ENCODE assay signal across 12 cellular contexts in the genomic region with DNA sequence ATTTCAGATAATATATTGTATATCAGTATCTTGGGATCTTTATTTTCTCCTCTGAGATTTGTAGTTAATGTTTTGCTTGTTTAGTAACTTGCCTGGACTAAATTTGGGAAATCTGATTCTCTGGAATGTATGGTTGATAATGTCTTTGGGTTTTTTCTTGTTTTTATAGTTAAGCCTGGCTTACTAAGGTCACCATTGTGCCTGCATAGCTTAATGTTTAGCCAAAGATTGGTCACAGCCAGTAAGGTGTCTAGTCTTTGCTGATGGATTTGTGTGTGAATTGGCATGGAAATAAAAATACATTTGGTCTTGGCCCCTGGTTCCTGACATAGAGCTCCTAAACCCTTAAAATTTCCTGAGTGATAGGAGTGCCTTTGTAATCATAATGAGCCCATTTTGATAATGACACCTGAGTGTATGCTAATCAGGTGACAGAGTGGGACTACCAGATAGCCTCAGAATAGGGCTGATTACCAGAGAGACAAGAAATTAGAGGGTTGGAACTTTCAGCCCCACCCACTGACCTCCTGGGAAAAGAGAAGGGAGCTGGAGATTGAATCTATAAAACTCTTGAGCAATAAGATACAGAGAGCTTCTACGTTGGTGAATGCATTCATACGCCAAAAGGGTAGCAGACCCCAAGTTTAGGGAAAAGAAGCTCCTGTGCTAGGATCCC.
"Had no signal": no experiment of that assay in that cellular context is flagged by ENCODE, and none has a peak within 500 bp of the region (broad histone marks: within the 10 kb centered on the region; RNA-seq: fewer than 3 reads in every experiment).

No MANE protein-coding gene starts in this region.

- H3K27me3 ChIP-seq: brain microvascular endothelial cell, gastroesophageal sphincter, right lobe of liver, suprapubic skin had no signal

- H3K27ac ChIP-seq: brain microvascular endothelial cell, coronary artery, gastroesophageal sphincter, right lobe of liver, suprapubic skin had no signal

- H3K9me3 ChIP-seq: right lobe of liver, suprapubic skin had no signal

- H3K4me1 ChIP-seq: gastroesophageal sphincter, right lobe of liver, suprapubic skin had no signal

- H3K4me3 ChIP-seq: coronary artery, gastroesophageal sphincter, right lobe of liver, suprapubic skin had no signal

- DNase-seq: activated CD4-positive, alpha-beta T cell treated with anti-CD3 and anti-CD28 coated beads for 4 hours; activated CD8-positive, alpha-beta T cell treated with anti-CD3 and anti-CD28 coated beads for 36 hours; activated naive CD8-positive, alpha-beta T cell treated with anti-CD3 and anti-CD28 coated beads for 36 hours; activated T-cell treated with anti-CD3 and anti-CD28 coated beads, Interleukin-2, amount 50 U/mL, for 48 hours; anterior cingulate cortex; brain microvascular endothelial cell; effector memory CD4-positive, alpha-beta T cell; right lobe of liver; T-helper 17 cell had no signal

- H3K36me3 ChIP-seq: brain microvascular endothelial cell, gastroesophageal sphincter, right lobe of liver, suprapubic skin had no signal

- ATAC-seq: activated CD8-positive, alpha-beta T cell treated with anti-CD3 and anti-CD28 coated beads for 36 hours; gastroesophageal sphincter; right lobe of liver; T-helper 17 cell had no signal
